ENCODE assay signal across 6 cellular contexts in the genomic region with DNA sequence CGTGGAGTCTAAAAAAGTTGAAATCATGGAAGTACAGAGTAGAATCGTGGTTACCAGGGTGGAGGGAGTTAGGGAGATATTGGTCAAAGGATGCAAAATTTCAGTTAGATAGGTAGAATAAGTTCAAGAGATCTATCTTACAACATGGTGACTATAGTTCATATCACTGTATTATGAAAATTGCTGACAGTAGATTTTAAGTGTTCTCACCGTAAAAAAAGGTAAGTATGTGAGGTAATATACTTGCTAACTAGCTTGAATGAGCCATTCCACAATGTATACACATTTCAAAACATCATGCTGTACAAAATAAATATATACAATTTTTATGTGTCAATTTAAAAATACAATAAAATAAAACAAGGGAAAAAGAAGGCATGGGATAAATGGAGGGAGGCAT.
"Had no signal": no experiment of that assay in that cellular context is flagged by ENCODE, and none has a peak within 500 bp of the region (broad histone marks: within the 10 kb centered on the region; RNA-seq: fewer than 3 reads in every experiment).

No MANE protein-coding gene starts in this region.

- H3K27ac ChIP-seq: HL-60, KMS-11 had no signal

- DNase-seq: KBM-7, KG1 had no signal

- ATAC-seq: K562 had no signal

- H3K9ac ChIP-seq: KMS-11 had no signal

- FAIRE-seq: HTR-8/SVneo, K562 had no signal

- H3K4me3 ChIP-seq: K562 had no signal

- H3K4me2 ChIP-seq: KMS-11 had no signal
